1 cellular context compared by ENCODE assay signal in genomic region chr11:57815877-57816276, GRCh38.
TF ChIP-seq lines count a peak whose summit lies in the region.

No MANE protein-coding gene starts in this region.

TF ChIP-seq in GM12878, 131 proteins besides CTCF, POLR2A, EP300 and RAD21 (continued from another document):
- TF ChIP-seq ZNF592 (IDR thresholded peaks at IDR 0.05) (no peak), SIN3A (IDR thresholded peaks at IDR 0.05; ENCODE audit: low read depth, low read length) (no peak), TCF12 (IDR thresholded peaks at IDR 0.05; ENCODE audit: low read depth, low read length) (no peak), FOXK2 (IDR thresholded peaks at IDR 0.05) (no peak), YY1 (IDR thresholded peaks at IDR 0.05; ENCODE audit: low read depth, low read length) (no peak), MAX (IDR thresholded peaks at IDR 0.05; ENCODE audit: low read depth, low read length) (no peak), MEF2B (IDR thresholded peaks at IDR 0.05; ENCODE audit: partially characterized antibody, poor library complexity, severe bottlenecking) (no peak), ZSCAN29 (IDR thresholded peaks at IDR 0.05) (no peak), ZNF622 (IDR thresholded peaks at IDR 0.05) (no peak)
